23 cellular contexts compared by ENCODE assay signal in the genomic region with DNA sequence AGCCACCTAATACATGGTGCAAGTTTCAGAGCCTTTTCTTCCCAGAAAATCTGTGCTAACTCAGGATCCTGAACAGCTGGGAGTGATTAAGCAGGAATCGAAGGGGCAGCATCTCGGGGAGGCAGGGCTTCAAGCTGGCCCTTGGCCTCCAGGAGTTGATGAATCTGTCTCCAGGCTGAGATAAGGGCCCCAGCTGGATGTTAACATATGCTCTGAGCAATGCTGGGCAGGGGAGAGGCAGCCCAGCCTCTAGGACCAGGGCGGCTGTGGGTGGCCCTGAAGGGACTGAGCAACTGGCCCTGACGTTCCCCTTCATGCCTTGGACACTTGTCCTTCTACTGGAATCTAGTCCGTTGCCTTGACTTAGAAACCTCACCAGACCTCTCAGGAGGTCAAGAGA.
"Had no signal": no experiment of that assay in that cellular context is flagged by ENCODE, and none has a peak within 500 bp of the region (broad histone marks: within the 10 kb centered on the region; RNA-seq: fewer than 3 reads in every experiment).

No MANE protein-coding gene starts in this region.

- DNase-seq: activated CD4-positive, alpha-beta memory T cell treated with anti-CD3 and anti-CD28 coated beads, Interleukin-2, amount 10 ng/mL, durations not matched to agents 7 days and 5 days; activated CD4-positive, alpha-beta T cell treated with anti-CD3 and anti-CD28 coated beads for 48 hours; activated CD4-positive, CD25-positive, alpha-beta regulatory T cell; activated CD8-positive, alpha-beta memory T cell treated with anti-CD3 and anti-CD28 coated beads, Interleukin-2, amount 10 ng/mL, durations not matched to agents 7 days and 5 days; amygdala; dorsolateral prefrontal cortex; gastrocnemius medialis; head of caudate nucleus; left ventricle myocardium inferior; mammary epithelial cell; mucosa of descending colon; naive thymus-derived CD4-positive, alpha-beta T cell; ovary; psoas muscle; right cardiac atrium; small intestine; stimulated activated CD4-positive, alpha-beta T cell treated with anti-CD3 and anti-CD28 coated beads, Interleukin-15, amount 100 ng/mL, for 24 hours; stimulated activated CD4-positive, alpha-beta T cell treated with anti-CD3 and anti-CD28 coated beads, Interleukin-4, amount 100 ng/mL, for 1 hour; stimulated activated naive CD8-positive, alpha-beta T cell treated with anti-CD3 and anti-CD28 coated beads, Interleukin-15, amount 100 ng/mL, for 72 hours; T-helper 9 cell had no signal

- H3K4me1 ChIP-seq: gastrocnemius medialis, left ventricle myocardium inferior, psoas muscle, suprapubic skin had no signal

- H3K27ac ChIP-seq: cardiac muscle cell, dorsolateral prefrontal cortex, epithelial cell of prostate, gastrocnemius medialis, left ventricle myocardium inferior, ovary, psoas muscle, suprapubic skin had no signal

- ATAC-seq: activated CD8-positive, alpha-beta memory T cell treated with anti-CD3 and anti-CD28 coated beads, Interleukin-2, amount 10 ng/mL, durations not matched to agents 7 days and 5 days; gastrocnemius medialis; mucosa of descending colon; naive thymus-derived CD4-positive, alpha-beta T cell; psoas muscle; right cardiac atrium; stimulated activated naive CD8-positive, alpha-beta T cell treated with anti-CD3 and anti-CD28 coated beads, Interleukin-15, amount 100 ng/mL, for 72 hours had no signal

- H3K4me3 ChIP-seq: cardiac muscle cell, dorsolateral prefrontal cortex, gastrocnemius medialis, left ventricle myocardium inferior, mucosa of descending colon, ovary, psoas muscle, suprapubic skin had no signal

- H3K36me3 ChIP-seq: cardiac muscle cell, gastrocnemius medialis, left ventricle myocardium inferior, ovary, suprapubic skin had no signal

- H3K9me3 ChIP-seq: gastrocnemius medialis, mucosa of descending colon, ovary, psoas muscle, suprapubic skin had no signal

- H3K27me3 ChIP-seq: cardiac muscle cell, dorsolateral prefrontal cortex, gastrocnemius medialis, ovary, suprapubic skin had no signal
